Comparison of ENCODE assay signal across 8 cellular contexts in the genomic region with DNA sequence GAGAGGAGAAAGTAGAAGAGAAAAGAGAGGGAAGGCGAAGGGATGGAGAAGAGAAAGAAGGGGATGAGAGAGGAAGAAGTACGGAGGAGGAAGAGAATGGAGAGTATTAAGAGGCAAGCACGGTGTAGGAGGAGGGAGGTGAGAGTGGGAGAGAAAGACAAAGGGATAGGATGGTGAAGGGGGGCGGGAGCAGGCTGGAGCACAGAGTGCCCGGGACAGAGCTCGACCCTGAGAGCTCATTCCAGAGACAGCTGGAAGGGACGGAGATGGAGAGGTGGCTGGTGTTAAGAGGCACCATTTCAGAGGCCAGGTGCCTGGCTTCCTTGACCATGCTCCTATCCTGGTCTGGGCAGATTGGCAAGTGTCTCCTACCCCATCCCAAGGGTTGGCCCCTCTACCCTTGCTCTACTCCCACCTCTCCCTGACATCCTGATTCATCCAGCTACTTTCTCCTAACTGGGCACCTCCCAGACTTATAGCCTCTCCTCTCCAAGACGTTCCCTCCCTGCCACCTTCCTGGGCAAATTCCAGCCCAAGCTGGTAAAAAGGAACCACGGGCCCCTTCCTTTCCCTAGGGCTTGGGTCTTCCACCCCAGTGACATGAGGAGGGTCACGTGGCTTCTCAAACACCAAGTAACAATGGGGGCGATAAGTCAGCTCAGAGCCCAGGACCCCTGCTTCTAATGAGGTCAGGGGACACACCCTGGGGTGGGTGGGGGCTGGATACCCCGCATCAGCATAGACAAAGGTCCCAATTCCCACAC. TPM values are rescaled to one million over a fixed set of nuclear protein-coding genes. Genes with fewer than 3 reads are reported as not detected.
DNase-seq lines count a peak whose midpoint lies in the region; ATAC-seq and TF ChIP-seq lines count a peak whose summit lies in the region.

No MANE protein-coding gene starts in this region.

- POLR2A ChIA-PET in CD4-positive, alpha-beta memory T cell (lab: Charles Lee; ENCODE audit: partially characterized antibody), result interaction anchor here (0.9 kb wide), 1 partner anchor 9 kb away, joined by 4 read pairs; no protein-coding TSS in a partner anchor
- POLR2A ChIA-PET in PC-3 (lab: Charles Lee; ENCODE audit: unreplicated experiment), result no interaction called here

- no peaks in the 10 kb centered on the region for H3F3A ChIP-seq in PC-3 (ENCODE audit: low read length, unreplicated experiment)
- H3F3A ChIP-seq in neural progenitor cell (ENCODE audit: low read depth), result peaks cover 37% of the 10 kb centered on the region

- no peak for DNase-seq in CD4-positive, alpha-beta memory T cell
- DNase-seq in PC-3 (no peak), neural progenitor cell (ENCODE audit: low spot score) (peak; percentile 60), retina (no peak), AG08396 (ENCODE audit: low spot score) (no peak)
- no peak for DNase-seq in effector memory CD8-positive, alpha-beta T cell
- no peak for DNase-seq in stimulated activated CD4-positive, alpha-beta T cell treated with anti-CD3 and anti-CD28 coated beads, Interleukin-2, amount 100 ng/mL, for 48 hours

- no peaks in the 10 kb centered on the region for H3K27me3 Mint-ChIP-seq in CD4-positive, alpha-beta memory T cell
- no peaks in the 10 kb centered on the region for H3K27me3 Mint-ChIP-seq in effector memory CD8-positive, alpha-beta T cell
- peaks cover 15% of the 10 kb centered on the region for H3K27me3 Mint-ChIP-seq in neural progenitor cell (ENCODE audit: insufficient read depth, low read depth)

- no TSS peak for BruUV-seq in PC-3 (replicated peaks; lab: Mats Ljungman, UMichigan)

- peak overlapping the region; percentile 85 for H3K4me2 ChIP-seq in PC-3 (ENCODE audit: low read length)
- peak overlapping the region; percentile 84 for H3K4me2 ChIP-seq in neural progenitor cell

- peaks cover 0 to 2% (median 0%) of the 10 kb centered on the region in 8 donors for H3K9me3 Mint-ChIP-seq in CD4-positive, alpha-beta memory T cell
- no peaks in the 10 kb centered on the region for H3K9me3 Mint-ChIP-seq in effector memory CD8-positive, alpha-beta T cell
- no peaks in the 10 kb centered on the region for H3K9me3 Mint-ChIP-seq in neural progenitor cell

- intact Hi-C loops in CD4-positive, alpha-beta memory T cell (cut with micrococcal nuclease), result loop anchor here (5.0 kb wide), 3 partner anchors 57 to 452 kb away; a partner anchor contains a TSS
- intact Hi-C loops in PC-3 (cut with micrococcal nuclease), result no loop called here

- no peak for ATAC-seq in PC-3
- ATAC-seq in effector memory CD8-positive, alpha-beta T cell (replicated peaks), result no peak
- ATAC-seq in GM21528 (IDR thresholded peaks at IDR 0.05; ENCODE audit: low FRiP score, unreplicated experiment), result no peak

- H4K20me1 ChIP-seq in PC-3 (ENCODE audit: low read length), result peaks cover 10% of the 10 kb centered on the region
- H4K20me1 ChIP-seq in neural progenitor cell (ENCODE audit: low read depth), result peaks cover 4% of the 10 kb centered on the region

- H3K27ac ChIP-seq in CD4-positive, alpha-beta memory T cell (ENCODE audit: low read depth, low read length), result no peak overlapping the region
- no peak overlapping the region for H3K27ac ChIP-seq in PC-3 (ENCODE audit: low read length)
- H3K27ac ChIP-seq in neural progenitor cell, result no peak overlapping the region

- H3K4me1 ChIP-seq in CD4-positive, alpha-beta memory T cell (ENCODE audit: insufficient read depth, low read length), result peaks cover 22% of the 10 kb centered on the region
- H3K4me1 ChIP-seq in PC-3 (ENCODE audit: insufficient read depth, low read length) (peaks cover 20% of the 10 kb centered on the region), neural progenitor cell (peaks cover 23% of the 10 kb centered on the region)

- no peak overlapping the region for H3K4me3 ChIP-seq in CD4-positive, alpha-beta memory T cell (ENCODE audit: low read length in 2 of 2)
- H3K4me3 ChIP-seq in PC-3 (ENCODE audit: low read length) (peak overlapping the region; percentile 84), neural progenitor cell (peak overlapping the region; percentile 86)

- H2AFZ ChIP-seq in PC-3 (ENCODE audit: low read length), result no peak overlapping the region
- no peak overlapping the region for H2AFZ ChIP-seq in neural progenitor cell (replicated peaks)

- H3K27ac Mint-ChIP-seq in CD4-positive, alpha-beta memory T cell, result peak overlapping the region in 6 of 7 donors; percentile 25 to 78 (median 37)
- H3K27ac Mint-ChIP-seq in effector memory CD8-positive, alpha-beta T cell, result no peak overlapping the region
- peak overlapping the region; percentile 21 for H3K27ac Mint-ChIP-seq in neural progenitor cell

- peaks cover 6 to 17% of the 10 kb centered on the region in 2 donors for H3K36me3 Mint-ChIP-seq in CD4-positive, alpha-beta memory T cell
- H3K36me3 Mint-ChIP-seq in effector memory CD8-positive, alpha-beta T cell (ENCODE audit: insufficient read depth), result peaks cover 30% of the 10 kb centered on the region
- H3K36me3 Mint-ChIP-seq in neural progenitor cell, result peaks cover 14% of the 10 kb centered on the region

- H3K79me2 ChIP-seq in PC-3 (ENCODE audit: low read length) (peaks cover 34% of the 10 kb centered on the region), neural progenitor cell (ENCODE audit: low read depth) (peaks cover 55% of the 10 kb centered on the region)

- CTCF ChIA-PET in CD4-positive, alpha-beta memory T cell (lab: Charles Lee; ENCODE audit: partially characterized antibody), result interaction anchor here (0.9 to 5.6 kb wide), 4 partner anchors 8 to 182 kb away, joined by 3 to 29 read pairs (median 3); no protein-coding TSS in a partner anchor
- CTCF ChIA-PET in PC-3 (lab: Charles Lee), result no interaction called here

- H3K4me1 Mint-ChIP-seq in CD4-positive, alpha-beta memory T cell, result peaks cover 11 to 38% (median 22%) of the 10 kb centered on the region in 4 donors
- peaks cover 18% of the 10 kb centered on the region in 2 donors for H3K4me1 Mint-ChIP-seq in effector memory CD8-positive, alpha-beta T cell (ENCODE audit: low read depth in 2 of 2)
- H3K4me1 Mint-ChIP-seq in neural progenitor cell, result peaks cover 32% of the 10 kb centered on the region

- H3K9ac ChIP-seq in PC-3 (ENCODE audit: low read length) (peak overlapping the region; percentile 92), neural progenitor cell (peak overlapping the region; percentile 18)

- H3K9me3 ChIP-seq in CD4-positive, alpha-beta memory T cell (ENCODE audit: control insufficient read depth in 1 of 2, low read length in 2 of 2), result no peaks in the 10 kb centered on the region
- no peaks in the 10 kb centered on the region for H3K9me3 ChIP-seq in PC-3 (ENCODE audit: low read length)
- H3K9me3 ChIP-seq in neural progenitor cell (ENCODE audit: low read depth), result no peaks in the 10 kb centered on the region

- no peaks in the 10 kb centered on the region for H3K9me2 ChIP-seq in PC-3 (replicated peaks; ENCODE audit: low read length)

- no peaks in the 10 kb centered on the region for H3K27me3 ChIP-seq in CD4-positive, alpha-beta memory T cell (ENCODE audit: insufficient read depth, low read length)
- H3K27me3 ChIP-seq in PC-3 (ENCODE audit: low read length), result no peaks in the 10 kb centered on the region
- H3K27me3 ChIP-seq in neural progenitor cell, result no peaks in the 10 kb centered on the region

- TF ChIP-seq CTCF in PC-3 (conservative IDR thresholded peaks at IDR 0.05; ENCODE audit: low read depth, low read length), result no peak
- no peak for TF ChIP-seq CTCF in neural progenitor cell (IDR thresholded peaks at IDR 0.05)

- H3K36me3 ChIP-seq in CD4-positive, alpha-beta memory T cell (ENCODE audit: insufficient read depth, low read length), result no peaks in the 10 kb centered on the region
- H3K36me3 ChIP-seq in PC-3 (ENCODE audit: low read depth, low read length), result peaks cover 6% of the 10 kb centered on the region
- peaks cover 5% of the 10 kb centered on the region for H3K36me3 ChIP-seq in neural progenitor cell

- peak overlapping the region; percentile 69 to 86 (median 83) for H3K4me3 Mint-ChIP-seq in CD4-positive, alpha-beta memory T cell
- H3K4me3 Mint-ChIP-seq in effector memory CD8-positive, alpha-beta T cell, result peak overlapping the region; percentile 71 to 79
- H3K4me3 Mint-ChIP-seq in neural progenitor cell, result peak overlapping the region; percentile 94

RNA-seq across cellular contexts. Expression of a gene that starts 1.2 kb away (rescaled TPM):
- total RNA-seq in CD4-positive, alpha-beta memory T cell, result 1 to 10 TPM; 3.8 to 5.4 TPM
- polyA plus RNA-seq in CD4-positive, alpha-beta memory T cell, result under 1 TPM; 0.24 to 0.29 TPM
- total RNA-seq in PC-3 (2014; rRNA removed) (13.0 and 17.0 TPM in 2 replicates), neural progenitor cell (ENCODE audit: low replicate concordance) (16.5 and 38.2 TPM in 2 replicates)

RNA-seq across cellular contexts. Expression of a gene that starts 1.3 kb away (rescaled TPM):
- 10 to 100 TPM; 61.3 to 66.1 TPM for total RNA-seq in CD4-positive, alpha-beta memory T cell
- polyA plus RNA-seq in CD4-positive, alpha-beta memory T cell, result 10 to 100 TPM; 56.6 to 58.8 TPM
- total RNA-seq in PC-3 (2014; rRNA removed) (184 and 193 TPM in 2 replicates), neural progenitor cell (ENCODE audit: low replicate concordance) (128 and 173 TPM in 2 replicates)

RNA-seq across cellular contexts. Expression of a gene that starts 17.8 kb away (rescaled TPM):
- not detected for total RNA-seq in CD4-positive, alpha-beta memory T cell
- not detected for polyA plus RNA-seq in CD4-positive, alpha-beta memory T cell
- total RNA-seq in PC-3 (2014; rRNA removed) (not detected in 2 replicates), neural progenitor cell (ENCODE audit: low replicate concordance) (0.31 and 2.3 TPM in 2 replicates)

RNA-seq across cellular contexts. Expression of a gene that starts 19.6 kb away (rescaled TPM):
- total RNA-seq in CD4-positive, alpha-beta memory T cell, result not detected
- not detected for polyA plus RNA-seq in CD4-positive, alpha-beta memory T cell
- not detected in 2 replicates for total RNA-seq in PC-3 (2014; rRNA removed)
- 2.3 and 6.8 TPM in 2 replicates for total RNA-seq in neural progenitor cell (ENCODE audit: low replicate concordance)

RNA-seq across cellular contexts. Expression of a gene that starts 22.9 kb away (rescaled TPM):
- 1 to 10 TPM; 9.0 to 10.0 TPM for total RNA-seq in CD4-positive, alpha-beta memory T cell
- 1 to 10 TPM; 1.1 to 1.6 TPM for polyA plus RNA-seq in CD4-positive, alpha-beta memory T cell
- total RNA-seq in PC-3 (2014; rRNA removed) (21.9 and 24.2 TPM in 2 replicates), neural progenitor cell (ENCODE audit: low replicate concordance) (17.2 and 37.7 TPM in 2 replicates)

Comparison
In these comparisons a context has a peak if more than half of its experiments do, and no peak if none do; other contexts are left out.
1. H3K4me3 ChIP-seq: peak in PC-3 (single experiment) and neural progenitor cell (single experiment); none in CD4-positive, alpha-beta memory T cell (0 of 2).
2. H3K27ac Mint-ChIP-seq: peak in CD4-positive, alpha-beta memory T cell (6 of 7) and neural progenitor cell (single experiment); none in effector memory CD8-positive, alpha-beta T cell (0 of 2).
3. Peak in every context shown above with its lines, with median percentiles within 50 percentile points of each other: H3K4me3 Mint-ChIP-seq.